1 cellular context compared by ENCODE assay signal in genomic region chr10:99620713-99621453, GRCh38.
A peak's percentile ranks its signal among the peaks of the same experiment; 100 is the strongest.
TF ChIP-seq lines count a peak whose summit lies in the region.

No MANE protein-coding gene starts in this region.

TF ChIP-seq in HepG2, 621 proteins besides CTCF, POLR2A, EP300 and RAD21 (continued from another document and continues in another):
- TF ChIP-seq PAXIP1 (CRISPR knock-in tag; conservative IDR thresholded peaks at IDR 0.05) (peak; percentile 66), KLF16 (CRISPR knock-in tag; IDR thresholded peaks at IDR 0.05) (no peak; a peak in 2 of 4 replicates), TCF7L2 (IDR thresholded peaks at IDR 0.05; ENCODE audit: low read depth, low read length) (no peak; the same call in 1 of the 2 replicates), KMT2B (CRISPR knock-in tag; IDR thresholded peaks at IDR 0.05) (peak; percentile 68), ZNF496 (CRISPR knock-in tag; IDR thresholded peaks at IDR 0.05; ENCODE audit: insufficient replicate concordance) (no peak), SP4 (CRISPR knock-in tag; IDR thresholded peaks at IDR 0.05) (peak; percentile 4), MTF1 (CRISPR knock-in tag; IDR thresholded peaks at IDR 0.05) (no peak), PITX1 (CRISPR knock-in tag; IDR thresholded peaks at IDR 0.05) (peak; percentile 55), ZNF160 (CRISPR knock-in tag; IDR thresholded peaks at IDR 0.05) (peak; percentile 70), ATF1 (CRISPR knock-in tag; IDR thresholded peaks at IDR 0.05) (peak; percentile 82), YEATS2 (CRISPR knock-in tag; IDR thresholded peaks at IDR 0.05; ENCODE audit: borderline replicate concordance) (peak; percentile 84), ZNF788 (CRISPR knock-in tag; IDR thresholded peaks at IDR 0.05; ENCODE audit: borderline replicate concordance) (peak; percentile 90), ZKSCAN8 (CRISPR knock-in tag; IDR thresholded peaks at IDR 0.05; ENCODE audit: borderline replicate concordance) (peak; percentile 45; the same call in 1 of the 2 replicates), MXD1 (CRISPR knock-in tag; IDR thresholded peaks at IDR 0.05) (peak; percentile 83), REXO4 (CRISPR knock-in tag; IDR thresholded peaks at IDR 0.05; ENCODE audit: borderline replicate concordance) (no peak), KAT8 (CRISPR knock-in tag; IDR thresholded peaks at IDR 0.05) (peak; percentile 82), ARHGAP35 (CRISPR knock-in tag; IDR thresholded peaks at IDR 0.05; ENCODE audit: borderline replicate concordance) (peak; percentile 89), DNMT3B (CRISPR knock-in tag; conservative IDR thresholded peaks at IDR 0.05) (no peak), HIVEP1 (CRISPR knock-in tag; IDR thresholded peaks at IDR 0.05) (peak; percentile 96), GMEB1 (CRISPR knock-in tag; IDR thresholded peaks at IDR 0.05; ENCODE audit: borderline replicate concordance) (peak; percentile 93), ZNF879 (CRISPR knock-in tag; IDR thresholded peaks at IDR 0.05) (no peak; the same call in 1 of the 2 replicates), ZNF546 (CRISPR knock-in tag; conservative IDR thresholded peaks at IDR 0.05) (peak; percentile 78), ZNF598 (CRISPR knock-in tag; IDR thresholded peaks at IDR 0.05; ENCODE audit: borderline replicate concordance) (peak; percentile 90), MAFG (CRISPR knock-in tag; IDR thresholded peaks at IDR 0.05) (no peak), ZZZ3 (CRISPR knock-in tag; IDR thresholded peaks at IDR 0.05; ENCODE audit: borderline replicate concordance) (peak; percentile 20; the same call in 1 of the 2 replicates), GATA4 (IDR thresholded peaks at IDR 0.05; ENCODE audit: borderline replicate concordance, low read depth) (peak; percentile 62; the same call in 1 of the 2 replicates), STAT5B (CRISPR knock-in tag; IDR thresholded peaks at IDR 0.05) (no peak), BHLHE40 (IDR thresholded peaks at IDR 0.05; ENCODE audit: low read length) (peak; percentile 27; the same call in 1 of the 2 replicates), ZNF501 (CRISPR knock-in tag; IDR thresholded peaks at IDR 0.05) (peak; percentile 99), MEF2D (CRISPR knock-in tag; IDR thresholded peaks at IDR 0.05) (peak; percentile 47; the same call in 1 of the 2 replicates), FOXK2 (IDR thresholded peaks at IDR 0.05) (no peak), GTF2F1 (IDR thresholded peaks at IDR 0.05; ENCODE audit: low read length) (no peak), ZNF3 (CRISPR knock-in tag; IDR thresholded peaks at IDR 0.05) (no peak), PAX8 (CRISPR knock-in tag; IDR thresholded peaks at IDR 0.05; ENCODE audit: borderline replicate concordance) (no peak; the same call in 1 of the 2 replicates), ZNF713 (CRISPR knock-in tag; IDR thresholded peaks at IDR 0.05) (no peak), SNAI1 (CRISPR knock-in tag; IDR thresholded peaks at IDR 0.05; ENCODE audit: borderline replicate concordance) (peak; percentile 84; the same call in 1 of the 2 replicates), ZNF605 (CRISPR knock-in tag; IDR thresholded peaks at IDR 0.05) (peak; percentile 90), ARNT2 (CRISPR knock-in tag; IDR thresholded peaks at IDR 0.05; ENCODE audit: low read depth) (peak; percentile 73), ETV5 (CRISPR knock-in tag; IDR thresholded peaks at IDR 0.05; ENCODE audit: borderline replicate concordance) (peak; percentile 62), ARNTL (CRISPR knock-in tag; IDR thresholded peaks at IDR 0.05) (no peak), THRA (CRISPR knock-in tag; IDR thresholded peaks at IDR 0.05; ENCODE audit: borderline replicate concordance) (no peak; the same call in 1 of the 2 replicates), ZNF724P (CRISPR knock-in tag; IDR thresholded peaks at IDR 0.05; ENCODE audit: borderline replicate concordance) (no peak), ZNF446 (CRISPR knock-in tag; IDR thresholded peaks at IDR 0.05) (no peak), ZNF30 (CRISPR knock-in tag; IDR thresholded peaks at IDR 0.05) (peak; percentile 23; the same call in 1 of the 2 replicates), RERE (CRISPR knock-in tag; IDR thresholded peaks at IDR 0.05; ENCODE audit: low read depth) (peak; percentile 11; the same call in 1 of the 2 replicates), ZNF770 (CRISPR knock-in tag; IDR thresholded peaks at IDR 0.05) (peak; percentile 63), TFDP1 (CRISPR knock-in tag; IDR thresholded peaks at IDR 0.05; ENCODE audit: borderline replicate concordance) (peak; percentile 84), ZNF253 (CRISPR knock-in tag; IDR thresholded peaks at IDR 0.05; ENCODE audit: borderline replicate concordance) (no peak; the same call in 1 of the 2 replicates), ATF5 (CRISPR knock-in tag; IDR thresholded peaks at IDR 0.05; ENCODE audit: low read depth) (0 out of 2 replicates have a peak, but pooled peaks have one; percentile 14), SIN3A (IDR thresholded peaks at IDR 0.05; ENCODE audit: borderline replicate concordance, low read depth, low read length) (peak; percentile 92; the same call in 1 of the 2 replicates), ZNF24 (IDR thresholded peaks at IDR 0.05) (peak; percentile 90)
